Comparison of ENCODE assay signal across 12 cellular contexts in the genomic region with DNA sequence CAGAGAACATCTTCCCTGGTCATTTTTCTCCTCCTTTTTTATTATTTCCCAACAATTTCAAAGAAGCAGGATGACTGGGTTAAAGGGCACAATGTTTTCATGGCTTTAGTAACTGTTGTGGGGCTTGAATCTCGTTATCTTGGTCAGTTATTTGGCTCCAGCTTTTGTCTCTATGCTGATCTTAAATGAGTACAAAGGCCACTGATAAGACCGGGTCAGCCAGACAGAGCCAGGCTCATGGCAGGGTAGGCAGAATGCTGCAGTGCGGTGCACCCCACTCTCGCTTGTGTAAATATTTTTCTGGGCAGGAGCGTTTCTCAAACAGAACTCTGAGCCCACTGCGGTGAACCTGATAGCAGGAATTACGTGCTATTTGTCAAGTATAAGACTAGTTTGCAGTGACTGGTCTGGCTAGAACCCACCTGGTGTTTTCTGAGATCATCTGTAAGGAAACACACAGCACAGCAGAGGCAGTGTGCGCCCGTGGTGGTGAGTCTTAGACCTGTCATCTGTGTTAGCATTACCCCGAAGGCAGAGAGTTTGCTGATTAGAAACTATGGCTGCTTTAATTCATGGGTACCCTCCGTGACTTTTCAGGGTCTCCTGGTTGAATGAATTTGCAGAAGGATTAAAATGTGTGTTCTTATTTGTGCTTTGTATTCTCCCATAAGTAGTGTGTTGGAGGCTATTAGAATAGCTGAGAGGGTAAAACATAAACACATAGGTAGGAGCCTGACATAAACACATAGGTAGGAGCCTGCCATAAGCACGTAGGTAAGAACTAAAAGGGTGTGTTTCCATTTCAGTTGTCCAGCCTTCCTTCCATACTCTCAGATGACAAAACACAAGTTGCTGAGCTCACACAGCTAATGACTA.
A peak's percentile ranks its signal among the peaks of the same experiment; 100 is the strongest.
DNase-seq lines count a peak whose midpoint lies in the region; ATAC-seq and TF ChIP-seq lines count a peak whose summit lies in the region.
"Had no signal": no experiment of that assay in that cellular context is flagged by ENCODE, and none has a peak within 500 bp of the region (broad histone marks: within the 10 kb centered on the region; RNA-seq: fewer than 3 reads in every experiment).

No MANE protein-coding gene starts in this region.

- H3K4me1 ChIP-seq in esophagus (ENCODE audit: control insufficient read depth in 2 of 2, insufficient read depth in 2 of 2, low read length in 1 of 2) (peaks cover 0 to 4% of the 10 kb centered on the region in 2 donors), urinary bladder (ENCODE audit: insufficient read depth) (no peaks in the 10 kb centered on the region)

- no peaks in the 10 kb centered on the region for H3K9me3 ChIP-seq in esophagus (ENCODE audit: control insufficient read depth in 2 of 2, insufficient read depth in 1 of 2, low read depth in 1 of 2, low read length in 1 of 2)
- H3K9me3 ChIP-seq: tibial nerve had no signal

- H3K4me3 ChIP-seq in esophagus (ENCODE audit: low read depth in 1 of 2, low read length in 2 of 2) = no peak overlapping the region
- H3K4me3 ChIP-seq in urinary bladder (ENCODE audit: low read depth, low read length) = no peak overlapping the region
- H3K4me3 ChIP-seq: tibial nerve had no signal

- H3K27ac ChIP-seq in esophagus (ENCODE audit: low read depth in 2 of 2, low read length in 1 of 2) (peak overlapping the region; percentile 74 to 81), urinary bladder (ENCODE audit: low read depth) (peak overlapping the region; percentile 62)

- H3K36me3 ChIP-seq in esophagus (ENCODE audit: control insufficient read depth in 2 of 2, insufficient read depth in 2 of 2, low read length in 1 of 2) (no peaks in the 10 kb centered on the region), urinary bladder (ENCODE audit: insufficient read depth) (no peaks in the 10 kb centered on the region)
- H3K36me3 ChIP-seq: tibial nerve had no signal

- H3K36me3 Mint-ChIP-seq in mesothelial cell of epicardium = peaks cover 6% of the 10 kb centered on the region

- ATAC-seq in HG02571 (IDR thresholded peaks at IDR 0.05; ENCODE audit: unreplicated experiment) = no peak

- H3K4me1 Mint-ChIP-seq in mesothelial cell of epicardium = peaks cover 54% of the 10 kb centered on the region

- H3K27ac Mint-ChIP-seq in mesothelial cell of epicardium = peak overlapping the region; percentile 95

- H3K4me3 Mint-ChIP-seq in mesothelial cell of epicardium = no peak overlapping the region

- peak; percentile 51 for DNase-seq in NCI-H82 (lab: John Stamatoyannopoulos, UW)
- no peak for DNase-seq in NCI-H82 treated with DMSO at 0.1 percent for 48 hours (lab: John Stamatoyannopoulos, UW; ENCODE audit: unreplicated experiment)
- no peak for DNase-seq in mesothelial cell of epicardium (ENCODE audit: low spot score in 2 of 2, unreplicated experiment in 2 of 2)
- no peak for DNase-seq in NCI-H1417 treated with DMSO at 0.1 percent for 48 hours (lab: John Stamatoyannopoulos, UW)
- no peak for DNase-seq in GDM1 (lab: John Stamatoyannopoulos, UW)
- DNase-seq: ACHN; activated CD8-positive, alpha-beta memory T cell treated with anti-CD3 and anti-CD28 coated beads, Interleukin-2, amount 50 U/mL, for 4 hours; kidney glomerular epithelial cell had no signal

- H3K27me3 ChIP-seq in esophagus (ENCODE audit: control insufficient read depth in 1 of 2, insufficient read depth in 2 of 2, low read length in 2 of 2) = no peaks in the 10 kb centered on the region
- H3K27me3 ChIP-seq: tibial nerve had no signal

- no peak for TF ChIP-seq CTCF in mesothelial cell of epicardium (IDR thresholded peaks at IDR 0.05; ENCODE audit: unreplicated experiment)

- WGBS in esophagus, 2 donors = 47 to 56% methylated on average over 12 of the region's 12 CpGs
- 42% methylated on average over 12 of the region's 12 CpGs for WGBS in urinary bladder

- H3K9me3 Mint-ChIP-seq in mesothelial cell of epicardium = peaks cover 5% of the 10 kb centered on the region

- no peaks in the 10 kb centered on the region for H3K27me3 Mint-ChIP-seq in mesothelial cell of epicardium (ENCODE audit: low read depth)
